ENCODE assay signal across 21 cellular contexts in genomic region chr10:86234553-86235270, GRCh38.
"Had no signal": no experiment of that assay in that cellular context is flagged by ENCODE, and none has a peak within 500 bp of the region (broad histone marks: within the 10 kb centered on the region; RNA-seq: fewer than 3 reads in every experiment).

No MANE protein-coding gene starts in this region.

- H3K27me3 Mint-ChIP-seq: activated CD8-positive, alpha-beta T cell treated with anti-CD3 and anti-CD28 coated beads for 36 hours had no signal

- H3K27me3 ChIP-seq: cardiac muscle cell, gastroesophageal sphincter, ovary had no signal

- H3K27ac Mint-ChIP-seq: activated CD8-positive, alpha-beta T cell treated with anti-CD3 and anti-CD28 coated beads for 36 hours; activated naive CD8-positive, alpha-beta T cell treated with anti-CD3 and anti-CD28 coated beads, Interleukin-2, amount 10 ng/mL, durations not matched to agents 7 days and 5 days; activated T-cell treated with anti-CD3 and anti-CD28 coated beads, Interleukin-2, amount 50 U/mL, for 72 hours; natural killer cell treated with Interleukin-12 subunit alpha and Interleukin-12 subunit beta and Interleukin-15 and Interleukin-18, amount 100 ng/mL, for 72 hours; T-cell had no signal

- DNase-seq: activated CD4-positive, alpha-beta T cell treated with anti-CD3 and anti-CD28 coated beads for 4 hours; activated CD8-positive, alpha-beta memory T cell treated with anti-CD3 and anti-CD28 coated beads, Interleukin-2, amount 50 U/mL, for 4 hours; activated CD8-positive, alpha-beta T cell treated with anti-CD3 and anti-CD28 coated beads for 36 hours; activated naive CD8-positive, alpha-beta T cell treated with anti-CD3 and anti-CD28 coated beads, Interleukin-2, amount 10 ng/mL, durations not matched to agents 7 days and 5 days; activated T-cell treated with anti-CD3 and anti-CD28 coated beads, Interleukin-2, amount 50 U/mL, for 72 hours; anterior cingulate cortex; effector memory CD4-positive, alpha-beta T cell; mammary epithelial cell; ovary; stimulated activated CD4-positive, alpha-beta T cell treated with anti-CD3 and anti-CD28 coated beads, Interleukin-15, amount 100 ng/mL, for 24 hours; stimulated activated CD4-positive, alpha-beta T cell treated with anti-CD3 and anti-CD28 coated beads, Interleukin-4, amount 100 ng/mL, for 24 hours; stomach; T-cell; T1000 had no signal

- H3K4me1 ChIP-seq: gastroesophageal sphincter had no signal

- H3K4me3 Mint-ChIP-seq: activated CD8-positive, alpha-beta T cell treated with anti-CD3 and anti-CD28 coated beads for 36 hours; activated naive CD8-positive, alpha-beta T cell treated with anti-CD3 and anti-CD28 coated beads, Interleukin-2, amount 10 ng/mL, durations not matched to agents 7 days and 5 days; activated T-cell treated with anti-CD3 and anti-CD28 coated beads, Interleukin-2, amount 50 U/mL, for 72 hours; natural killer cell treated with Interleukin-12 subunit alpha and Interleukin-12 subunit beta and Interleukin-15 and Interleukin-18, amount 100 ng/mL, for 72 hours; T-cell had no signal

- H3K27ac ChIP-seq: cardiac muscle cell, coronary artery, epithelial cell of prostate, gastroesophageal sphincter, ovary, stomach, thoracic aorta had no signal

- H3K9me3 Mint-ChIP-seq: natural killer cell treated with Interleukin-12 subunit alpha and Interleukin-12 subunit beta and Interleukin-15 and Interleukin-18, amount 100 ng/mL, for 72 hours had no signal

- H3K4me1 Mint-ChIP-seq: activated naive CD8-positive, alpha-beta T cell treated with anti-CD3 and anti-CD28 coated beads, Interleukin-2, amount 10 ng/mL, durations not matched to agents 7 days and 5 days; T-cell had no signal

- H3K9me3 ChIP-seq: gastroesophageal sphincter, ovary, thoracic aorta had no signal

- ATAC-seq: activated CD8-positive, alpha-beta T cell treated with anti-CD3 and anti-CD28 coated beads for 36 hours; activated T-cell treated with anti-CD3 and anti-CD28 coated beads, Interleukin-2, amount 50 U/mL, for 72 hours; gastroesophageal sphincter; left lobe of liver; natural killer cell treated with Interleukin-12 subunit alpha and Interleukin-12 subunit beta and Interleukin-15 and Interleukin-18, amount 100 ng/mL, for 72 hours; T-cell had no signal

- H3K36me3 Mint-ChIP-seq: activated naive CD8-positive, alpha-beta T cell treated with anti-CD3 and anti-CD28 coated beads, Interleukin-2, amount 10 ng/mL, durations not matched to agents 7 days and 5 days; natural killer cell treated with Interleukin-12 subunit alpha and Interleukin-12 subunit beta and Interleukin-15 and Interleukin-18, amount 100 ng/mL, for 72 hours; T-cell had no signal

- H3K36me3 ChIP-seq: cardiac muscle cell, gastroesophageal sphincter, ovary, stomach, thoracic aorta had no signal

- H3K4me3 ChIP-seq: cardiac muscle cell, coronary artery, gastroesophageal sphincter, ovary, stomach, thoracic aorta had no signal
